11 cellular contexts compared by ENCODE assay signal in the genomic region with DNA sequence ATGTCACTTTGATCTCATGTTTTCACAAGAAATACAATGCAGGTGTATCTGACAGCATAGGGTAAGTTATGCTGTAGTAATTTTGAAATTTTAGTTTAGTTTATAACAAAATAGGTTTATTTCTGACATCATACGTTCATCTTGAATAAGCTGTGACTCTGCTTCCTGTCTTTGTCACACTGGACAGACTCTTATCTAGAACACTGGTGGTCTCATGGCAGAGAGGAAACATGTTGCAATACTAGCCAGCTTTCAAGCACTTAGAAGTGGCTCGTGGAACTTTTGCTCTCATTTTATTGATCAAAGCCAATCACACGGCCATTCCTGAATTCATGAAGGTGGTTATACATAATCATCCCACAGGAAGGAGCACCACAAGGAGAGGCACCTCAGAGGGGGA. TPM values are rescaled to one million over a fixed set of nuclear protein-coding genes. Genes with fewer than 3 reads are reported as not detected.
DNase-seq lines count a peak whose midpoint lies in the region; ATAC-seq and TF ChIP-seq lines count a peak whose summit lies in the region.
"Had no signal": no experiment of that assay in that cellular context is flagged by ENCODE, and none has a peak within 500 bp of the region (broad histone marks: within the 10 kb centered on the region; RNA-seq: fewer than 3 reads in every experiment).

No MANE protein-coding gene starts in this region.

- H3K4ac ChIP-seq in mesenchymal stem cell (ENCODE audit: low read depth in 1 of 2, low read length in 2 of 2): no peak overlapping the region

- H3K23ac ChIP-seq in mesenchymal stem cell (ENCODE audit: low read length in 2 of 2): no peak overlapping the region

- H3K9ac ChIP-seq in mesenchymal stem cell (ENCODE audit: low read length): no peak overlapping the region
- H3K9ac ChIP-seq: BLaER1 treated with 17β-estradiol and CSF1 and Interleukin-3, amounts not matched to agents 10 nM and 100 nM had no signal

- no peak overlapping the region for H4K91ac ChIP-seq in mesenchymal stem cell (ENCODE audit: low read length)

- peak overlapping the region; percentile 15; the same call in 1 of the 2 replicates for H3K27ac ChIP-seq in VCaP
- no peak overlapping the region for H3K27ac ChIP-seq in mesenchymal stem cell (ENCODE audit: low read length, poor library complexity, severe bottlenecking)
- H3K27ac ChIP-seq: BLaER1 treated with 17β-estradiol and CSF1 and Interleukin-3, amounts not matched to agents 10 nM and 100 nM had no signal

- H3K27me3 ChIP-seq in mesenchymal stem cell (ENCODE audit: control insufficient read depth in 1 of 2, insufficient read depth in 1 of 2, low read length in 2 of 2): peaks cover 0 to 4% of the 10 kb centered on the region in 2 experiments
- H3K27me3 ChIP-seq: BLaER1 treated with 17β-estradiol and CSF1 and Interleukin-3, amounts not matched to agents 10 nM and 100 nM had no signal

- H2BK5ac ChIP-seq in mesenchymal stem cell (ENCODE audit: low read depth, low read length, poor library complexity, severe bottlenecking): no peak overlapping the region

- no peak overlapping the region for H2AK5ac ChIP-seq in mesenchymal stem cell (ENCODE audit: low read length, severe bottlenecking)

- H2BK12ac ChIP-seq in mesenchymal stem cell (ENCODE audit: low read length in 2 of 2): no peak overlapping the region

- no peak overlapping the region for H3K18ac ChIP-seq in mesenchymal stem cell (ENCODE audit: low read depth in 1 of 2, low read length in 2 of 2)

- ATAC-seq in GM19328 (IDR thresholded peaks at IDR 0.05; ENCODE audit: unreplicated experiment): peak; percentile 14
- ATAC-seq in HG02623 (IDR thresholded peaks at IDR 0.05; ENCODE audit: unreplicated experiment): no peak
- no peak for ATAC-seq in GM18870 (IDR thresholded peaks at IDR 0.05; ENCODE audit: unreplicated experiment)

- DNase-seq in glomerular endothelial cell (ENCODE audit: extremely low read depth, low read depth, low spot score) (peak; percentile 42), mesenchymal stem cell (peak; percentile 3)
- no peak for DNase-seq in activated CD8-positive, alpha-beta memory T cell treated with anti-CD3 and anti-CD28 coated beads, Interleukin-2, amount 50 U/mL, for 4 hours
- DNase-seq: GOT3, NCI-H187 had no signal

- TF ChIP-seq CTCF in VCaP (conservative IDR thresholded peaks at IDR 0.05): no peak

- no peak overlapping the region for H2BK15ac ChIP-seq in mesenchymal stem cell (ENCODE audit: low read depth, poor library complexity, severe bottlenecking)

- no peak overlapping the region for H2AFZ ChIP-seq in mesenchymal stem cell (ENCODE audit: low read depth, low read length)

- H3K4me2 ChIP-seq in mesenchymal stem cell (ENCODE audit: low read length, poor library complexity, severe bottlenecking): no peak overlapping the region
- H3K4me2 ChIP-seq: BLaER1 treated with 17β-estradiol and CSF1 and Interleukin-3, amounts not matched to agents 10 nM and 100 nM had no signal

- H4K8ac ChIP-seq in mesenchymal stem cell (ENCODE audit: low read length): no peak overlapping the region

- 47% methylated on average over 3 of the region's 3 CpGs for WGBS in mesenchymal stem cell

- no peak overlapping the region for H3K4me3 ChIP-seq in mesenchymal stem cell (ENCODE audit: insufficient read depth in 1 of 2, low read depth in 1 of 2, low read length in 2 of 2)
- H3K4me3 ChIP-seq: BLaER1 treated with 17β-estradiol and CSF1 and Interleukin-3, amounts not matched to agents 10 nM and 100 nM; K562 had no signal

- peaks cover 4% of the 10 kb centered on the region for H3K9me3 ChIP-seq in mesenchymal stem cell (ENCODE audit: control insufficient read depth, low read length)

- no peaks in the 10 kb centered on the region for H3K4me1 ChIP-seq in mesenchymal stem cell (ENCODE audit: control insufficient read depth, insufficient read depth, low read depth, low read length)
- H3K4me1 ChIP-seq: BLaER1 treated with 17β-estradiol and CSF1 and Interleukin-3, amounts not matched to agents 10 nM and 100 nM had no signal

- no peaks in the 10 kb centered on the region for H3K36me3 ChIP-seq in mesenchymal stem cell (ENCODE audit: control insufficient read depth in 1 of 2, insufficient read depth in 2 of 2, low read depth in 1 of 2, low read length in 2 of 2)
- H3K36me3 ChIP-seq: BLaER1 treated with 17β-estradiol and CSF1 and Interleukin-3, amounts not matched to agents 10 nM and 100 nM had no signal

- H3K14ac ChIP-seq in mesenchymal stem cell (ENCODE audit: low read length in 2 of 2): no peak overlapping the region

- no peak overlapping the region for H2BK120ac ChIP-seq in mesenchymal stem cell (ENCODE audit: low read depth, low read length)

- no peaks in the 10 kb centered on the region for H3K79me1 ChIP-seq in mesenchymal stem cell (replicated peaks; ENCODE audit: low read length, poor library complexity, severe bottlenecking)

RNA-seq across cellular contexts. Expression of gene CYP2J2, which starts 46.6 kb away (rescaled TPM):
- 0.05 and 0.58 TPM in 2 replicates for total RNA-seq in glomerular endothelial cell
- 0.01 TPM for polyA plus RNA-seq in mesenchymal stem cell (2013, experiment 1 of 2)
- polyA plus RNA-seq in mesenchymal stem cell (2013, experiment 2 of 2): 0.01 TPM
- total RNA-seq: K562 had no signal
- polyA plus RNA-seq: K562 had no signal
